Comparison of ENCODE assay signal across 12 cellular contexts in the genomic region with DNA sequence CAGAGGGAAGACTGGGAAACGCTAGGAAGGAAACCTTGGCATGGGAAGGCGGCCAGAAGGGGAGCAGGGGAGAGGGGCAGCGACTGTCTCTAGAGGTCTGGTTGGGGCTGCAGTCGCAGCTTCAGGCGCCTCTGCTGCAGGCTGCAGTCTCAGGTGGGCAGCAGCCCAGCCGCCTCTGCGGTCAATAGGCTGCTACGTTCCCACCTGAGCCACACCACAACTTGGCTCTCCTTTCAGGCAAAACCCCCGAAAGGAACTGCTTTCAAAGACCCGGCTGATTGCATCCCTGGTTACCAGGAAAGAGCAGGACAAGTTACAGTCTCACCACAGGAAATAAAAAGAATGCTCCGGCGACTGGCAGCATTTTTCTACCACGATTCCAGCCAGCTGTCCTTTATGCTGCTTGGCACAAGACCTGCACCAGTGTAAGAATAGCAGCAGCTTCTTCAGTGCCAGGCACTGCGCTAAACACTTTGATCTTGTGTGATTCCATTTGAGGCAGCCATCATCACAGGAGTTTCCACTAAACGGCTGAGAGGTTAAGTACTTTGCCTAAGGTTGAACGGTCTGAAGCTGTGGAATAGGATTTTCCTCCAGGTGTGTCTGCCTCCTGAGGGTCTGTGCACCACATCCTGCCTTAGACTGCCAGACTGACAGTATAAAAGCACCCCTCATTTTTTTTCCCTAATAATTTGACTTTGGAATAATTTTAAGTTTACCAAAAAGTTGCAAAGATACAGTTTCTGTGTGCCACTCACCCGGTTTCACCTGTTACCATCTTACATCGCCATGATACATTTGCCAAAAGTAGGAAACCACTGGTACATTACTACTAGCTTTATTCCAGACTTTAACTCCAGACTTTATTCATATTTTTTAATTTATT. TPM values are rescaled to one million over a fixed set of nuclear protein-coding genes. Genes with fewer than 3 reads are reported as not detected.
DNase-seq lines count a peak whose midpoint lies in the region; ATAC-seq and TF ChIP-seq lines count a peak whose summit lies in the region.
"Had no signal": no experiment of that assay in that cellular context is flagged by ENCODE, and none has a peak within 500 bp of the region (broad histone marks: within the 10 kb centered on the region; RNA-seq: fewer than 3 reads in every experiment).

No MANE protein-coding gene starts in this region.

- H3K27me3 ChIP-seq in breast epithelium = no peaks in the 10 kb centered on the region
- H3K27me3 ChIP-seq: pancreas, SJSA1 had no signal

- H3K36me3 Mint-ChIP-seq in MCF 10A (ENCODE audit: insufficient read depth, unreplicated experiment) = peaks cover 59% of the 10 kb centered on the region
- H3K36me3 Mint-ChIP-seq in activated T-helper 1 cell treated with anti-CD3 and anti-CD28 coated beads, Interleukin-12 subunit alpha, Interleukin-12 subunit beta, Interleukin-2, Interleukin-4 antibody, amounts not matched to agents 30 ng/mL and 10 ng/mL and 1 ng/mL, durations not matched to agents 14 hours and 24 hours and 36 hours (ENCODE audit: low read depth) = peaks cover 36% of the 10 kb centered on the region

- peak overlapping the region in 1 of 2 donors; percentile 13 for H3K27ac ChIP-seq in breast epithelium
- H3K27ac ChIP-seq in temporal lobe (ENCODE audit: low read depth, low read length) = peak overlapping the region; percentile 65
- H3K27ac ChIP-seq: pancreas, SJSA1 had no signal

- no peak overlapping the region for H3K4me3 Mint-ChIP-seq in MCF 10A (ENCODE audit: unreplicated experiment)
- H3K4me3 Mint-ChIP-seq in activated T-helper 1 cell treated with anti-CD3 and anti-CD28 coated beads, Interleukin-12 subunit alpha, Interleukin-12 subunit beta, Interleukin-2, Interleukin-4 antibody, amounts not matched to agents 30 ng/mL and 10 ng/mL and 1 ng/mL, durations not matched to agents 14 hours and 24 hours and 36 hours = no peak overlapping the region
- H3K4me3 Mint-ChIP-seq: CD8-positive, alpha-beta memory T cell had no signal

- no peaks in the 10 kb centered on the region for H3K9me3 Mint-ChIP-seq in MCF 10A (ENCODE audit: unreplicated experiment)
- H3K9me3 Mint-ChIP-seq in activated T-helper 1 cell treated with anti-CD3 and anti-CD28 coated beads, Interleukin-12 subunit alpha, Interleukin-12 subunit beta, Interleukin-2, Interleukin-4 antibody, amounts not matched to agents 30 ng/mL and 10 ng/mL and 1 ng/mL, durations not matched to agents 14 hours and 24 hours and 36 hours = no peaks in the 10 kb centered on the region
- H3K9me3 Mint-ChIP-seq: CD8-positive, alpha-beta memory T cell had no signal

- no peaks in the 10 kb centered on the region for H3K27me3 Mint-ChIP-seq in MCF 10A (ENCODE audit: insufficient read depth, unreplicated experiment)
- H3K27me3 Mint-ChIP-seq in activated T-helper 1 cell treated with anti-CD3 and anti-CD28 coated beads, Interleukin-12 subunit alpha, Interleukin-12 subunit beta, Interleukin-2, Interleukin-4 antibody, amounts not matched to agents 30 ng/mL and 10 ng/mL and 1 ng/mL, durations not matched to agents 14 hours and 24 hours and 36 hours (ENCODE audit: insufficient read depth) = peaks cover 2% of the 10 kb centered on the region

- no peak overlapping the region for H3K4me3 ChIP-seq in breast epithelium
- H3K4me3 ChIP-seq: pancreas, SJSA1 had no signal

- H3K9me3 ChIP-seq in breast epithelium = no peaks in the 10 kb centered on the region
- H3K9me3 ChIP-seq: pancreas, SJSA1 had no signal

- POLR2A ChIA-PET in MCF 10A (lab: Yijun Ruan, JAX) = interaction anchor here (0.7 to 1.5 kb wide), 4 partner anchors 10 to 93 kb away, joined by 3 to 4 read pairs (median 3); no protein-coding TSS in a partner anchor

- TF ChIP-seq CTCF in MCF 10A (IDR thresholded peaks at IDR 0.05; ENCODE audit: unreplicated experiment) (no peak), breast epithelium (IDR thresholded peaks at IDR 0.05) (no peak)

- no peak for TF ChIP-seq POLR2A in breast epithelium (IDR thresholded peaks at IDR 0.05)

- BruUV-seq in MCF 10A (replicated peaks; lab: Mats Ljungman, UMichigan) = no TSS peak

- DNase-seq in MCF 10A (ENCODE audit: unreplicated experiment) (peak; percentile 27), breast epithelium (ENCODE audit: low spot score in 2 of 2) (no peak), left ventricle myocardium superior (peak; percentile 56), posterior vena cava (ENCODE audit: low spot score) (no peak)
- no peak for DNase-seq in activated T-helper 1 cell treated with anti-CD3 and anti-CD28 coated beads, Interleukin-12 subunit alpha, Interleukin-12 subunit beta, Interleukin-2, Interleukin-4 antibody, amounts not matched to agents 30 ng/mL and 10 ng/mL and 1 ng/mL, durations not matched to agents 14 hours and 24 hours and 36 hours (ENCODE audit: low spot score)
- DNase-seq: CD8-positive, alpha-beta memory T cell; NCI-H1930; pancreas had no signal

- intact Hi-C loops in MCF 10A (cut with micrococcal nuclease) = no loop called here
- intact Hi-C loops in breast epithelium (cut with DNase I; ENCODE audit: low total_unique reads) = no loop called here
- intact Hi-C loops in activated T-helper 1 cell treated with anti-CD3 and anti-CD28 coated beads, Interleukin-12 subunit alpha, Interleukin-12 subunit beta, Interleukin-2, Interleukin-4 antibody, amounts not matched to agents 30 ng/mL and 10 ng/mL and 1 ng/mL, durations not matched to agents 14 hours and 24 hours and 36 hours (cut with micrococcal nuclease) = no loop called here
- intact Hi-C loops in left ventricle myocardium superior (cut with micrococcal nuclease) = no loop called here
- intact Hi-C loops in posterior vena cava (cut with DNase I) = no loop called here

- CTCF ChIA-PET in MCF 10A (lab: Yijun Ruan, JAX) = interaction anchor here (0.9 to 1.0 kb wide), 3 partner anchors 10 to 319 kb away, joined by 3 to 5 read pairs (median 4); no protein-coding TSS in a partner anchor

- peaks cover 21% of the 10 kb centered on the region for H3K36me3 ChIP-seq in breast epithelium

- no peaks in the 10 kb centered on the region for H3K4me1 ChIP-seq in breast epithelium
- H3K4me1 ChIP-seq: SJSA1 had no signal

- peaks cover 10% of the 10 kb centered on the region for H3K4me1 Mint-ChIP-seq in MCF 10A (ENCODE audit: insufficient read depth, unreplicated experiment)
- peaks cover 17% of the 10 kb centered on the region for H3K4me1 Mint-ChIP-seq in activated T-helper 1 cell treated with anti-CD3 and anti-CD28 coated beads, Interleukin-12 subunit alpha, Interleukin-12 subunit beta, Interleukin-2, Interleukin-4 antibody, amounts not matched to agents 30 ng/mL and 10 ng/mL and 1 ng/mL, durations not matched to agents 14 hours and 24 hours and 36 hours (ENCODE audit: low read depth)

- ATAC-seq in left ventricle myocardium superior (peak; percentile 84), GM18861 (IDR thresholded peaks at IDR 0.05; ENCODE audit: unreplicated experiment) (no peak), GM18517 (IDR thresholded peaks at IDR 0.05; ENCODE audit: unreplicated experiment) (no peak)

- no peak overlapping the region for H3K27ac Mint-ChIP-seq in MCF 10A (ENCODE audit: low read depth, unreplicated experiment)
- H3K27ac Mint-ChIP-seq in activated T-helper 1 cell treated with anti-CD3 and anti-CD28 coated beads, Interleukin-12 subunit alpha, Interleukin-12 subunit beta, Interleukin-2, Interleukin-4 antibody, amounts not matched to agents 30 ng/mL and 10 ng/mL and 1 ng/mL, durations not matched to agents 14 hours and 24 hours and 36 hours = peak overlapping the region; percentile 25

RNA-seq across cellular contexts. Expression of a gene that starts 7.5 kb away (rescaled TPM):
- total RNA-seq in MCF 10A (2022) (5,481 and 5,921 TPM in 2 replicates), breast epithelium (1,000 to 10,000 TPM; 3,271 to 4,472 (median 4,011) TPM), left ventricle myocardium superior (1,255 TPM), temporal lobe (1,676 TPM), posterior vena cava (1,000 to 10,000 TPM; 1,337 to 1,411 TPM)
- total RNA-seq in activated T-helper 1 cell treated with anti-CD3 and anti-CD28 coated beads, Interleukin-12 subunit alpha, Interleukin-12 subunit beta, Interleukin-2, Interleukin-4 antibody, amounts not matched to agents 30 ng/mL and 10 ng/mL and 1 ng/mL, durations not matched to agents 14 hours and 24 hours and 36 hours = 2,328 and 2,429 TPM in 2 replicates

RNA-seq across cellular contexts. Expression of a gene that starts 29.3 kb away (rescaled TPM):
- total RNA-seq in MCF 10A (2022) (not detected in 2 replicates), breast epithelium (100 to 1,000 TPM; 382 to 393 (median 392) TPM), left ventricle myocardium superior (341 TPM), temporal lobe (2.5 TPM), posterior vena cava (100 to 1,000 TPM; 279 to 566 TPM)
- total RNA-seq in activated T-helper 1 cell treated with anti-CD3 and anti-CD28 coated beads, Interleukin-12 subunit alpha, Interleukin-12 subunit beta, Interleukin-2, Interleukin-4 antibody, amounts not matched to agents 30 ng/mL and 10 ng/mL and 1 ng/mL, durations not matched to agents 14 hours and 24 hours and 36 hours = 440 and 444 TPM in 2 replicates
- total RNA-seq: SJSA1 had no signal

Comparison
In these comparisons a context has a peak if more than half of its experiments do, and no peak if none do; other contexts are left out.
1. DNase-seq: peak in MCF 10A (single experiment) and left ventricle myocardium superior (single experiment); none in breast epithelium (0 of 2), activated T-helper 1 cell treated with anti-CD3 and anti-CD28 coated beads, Interleukin-12 subunit alpha, Interleukin-12 subunit beta, Interleukin-2, Interleukin-4 antibody, amounts not matched to agents 30 ng/mL and 10 ng/mL and 1 ng/mL, durations not matched to agents 14 hours and 24 hours and 36 hours (single experiment) and posterior vena cava (single experiment).
2. RNA of a gene that starts 29.3 kb away (total RNA-seq): 279 to 566 TPM in posterior vena cava, 440 to 444 TPM in activated T-helper 1 cell treated with anti-CD3 and anti-CD28 coated beads, Interleukin-12 subunit alpha, Interleukin-12 subunit beta, Interleukin-2, Interleukin-4 antibody, amounts not matched to agents 30 ng/mL and 10 ng/mL and 1 ng/mL, durations not matched to agents 14 hours and 24 hours and 36 hours, 382 to 393 TPM in breast epithelium and 341 TPM in left ventricle myocardium superior (single experiment); 2.5 TPM in temporal lobe (single experiment) and not detected in MCF 10A; every median in the first group is over 10 times any median in the second.